ENCODE assay signal across 9 cellular contexts in the genomic region with DNA sequence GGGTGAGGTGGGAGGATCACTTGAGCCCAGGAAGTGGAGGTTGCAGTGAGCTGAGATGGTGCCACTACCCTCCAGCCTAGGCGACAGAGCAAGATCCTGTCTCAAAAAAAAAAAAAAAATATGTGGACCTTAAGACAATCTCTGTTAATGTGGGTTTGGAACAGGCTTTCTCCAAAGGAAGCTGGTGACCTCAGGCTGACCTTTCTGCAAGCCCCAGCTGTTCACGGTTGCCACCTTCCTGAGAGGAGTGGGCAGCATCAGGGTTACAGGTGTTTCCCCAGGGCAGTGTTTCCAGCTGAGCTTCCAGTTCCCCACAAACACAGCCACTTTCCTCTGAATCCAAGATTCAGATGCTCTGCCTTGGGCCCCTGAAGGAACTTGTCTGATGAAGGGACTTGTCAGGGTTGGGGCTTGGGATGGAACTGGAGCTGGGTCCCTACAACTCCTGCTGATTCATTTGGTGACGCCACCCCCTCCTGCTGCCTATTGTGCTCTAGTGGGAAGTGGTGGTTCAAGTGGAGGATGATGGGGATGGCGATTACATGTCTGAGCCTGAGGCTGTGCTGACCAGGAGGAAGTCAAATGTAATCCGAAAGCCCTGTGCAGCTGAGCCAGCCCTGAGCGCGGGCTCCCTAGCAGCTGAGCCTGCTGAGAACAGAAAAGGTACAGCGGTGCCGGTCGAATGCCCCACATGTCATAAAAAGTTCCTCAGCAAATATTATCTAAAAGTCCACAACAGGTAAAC. TPM values are rescaled to one million over a fixed set of nuclear protein-coding genes. Genes with fewer than 3 reads are reported as not detected.
A peak's percentile ranks its signal among the peaks of the same experiment; 100 is the strongest.
DNase-seq lines count a peak whose midpoint lies in the region; ATAC-seq and TF ChIP-seq lines count a peak whose summit lies in the region.
"Had no signal": no experiment of that assay in that cellular context is flagged by ENCODE, and none has a peak within 500 bp of the region (broad histone marks: within the 10 kb centered on the region; RNA-seq: fewer than 3 reads in every experiment).

No MANE protein-coding gene starts in this region.

- no peak overlapping the region for H2BK20ac ChIP-seq in H9 (ENCODE audit: low read depth, low read length, poor library complexity, severe bottlenecking)

- no CpG with 5 or more reads among the region's 10 CpGs for WGBS in H9 (ENCODE audit: extremely low coverage, insufficient read length, low lambda C conversion rate)
- WGBS in sigmoid colon, 2 donors, result 24 to 52% methylated on average over 10 of the region's 10 CpGs
- 71% methylated on average over 10 of the region's 10 CpGs for WGBS in suprapubic skin

- no peak overlapping the region for H4K8ac ChIP-seq in H9 (replicated peaks; ENCODE audit: insufficient read length, low read depth, low read length)

- H3K4me3 Mint-ChIP-seq in H9, result peak overlapping the region; percentile 57 to 92; a peak in 2 of 5 replicates
- no peak overlapping the region for H3K4me3 Mint-ChIP-seq in chondrocyte (ENCODE audit: unreplicated experiment)

- H3K4me2 ChIP-seq in H9 (ENCODE audit: insufficient read depth, insufficient read length, low read length), result no peak overlapping the region

- H3K23ac ChIP-seq in H9 (ENCODE audit: insufficient read length, low read depth, low read length), result no peak overlapping the region

- no peaks in the 10 kb centered on the region for H4K20me1 ChIP-seq in H9 (ENCODE audit: control insufficient read depth, insufficient read depth, insufficient read length)

- H3K36me3 Mint-ChIP-seq in H9 (ENCODE audit: insufficient read depth in 1 of 3, low read depth in 3 of 3) (peaks cover 0 to 14% (median 2%) of the 10 kb centered on the region in 3 experiments; a peak in 4 of 7 replicates), chondrocyte (ENCODE audit: low read depth) (no peaks in the 10 kb centered on the region)

- H3K14ac ChIP-seq in H9 (ENCODE audit: insufficient read depth, low read length), result no peak overlapping the region

- no peak overlapping the region for H2BK120ac ChIP-seq in H9 (ENCODE audit: low read depth, low read length, poor library complexity, severe bottlenecking)

- DNase-seq in H9 (no peak), NOMO-1 (lab: John Stamatoyannopoulos, UW; ENCODE audit: unreplicated experiment in 2 of 2) (peak; percentile 52 to 62), chondrocyte (ENCODE audit: low spot score) (no peak), sigmoid colon (no peak), mucosa of gallbladder (ENCODE audit: low spot score) (no peak), suprapubic skin (ENCODE audit: low spot score in 2 of 2) (no peak)
- DNase-seq: NCI-H345 had no signal

- no peak overlapping the region for H3K56ac ChIP-seq in H9 (ENCODE audit: insufficient read length, low read depth, low read length)

- H3K79me2 ChIP-seq in H9 (ENCODE audit: insufficient read depth, low read length), result no peaks in the 10 kb centered on the region

- H4K91ac ChIP-seq in H9 (ENCODE audit: insufficient read length, low read depth, low read length), result no peak overlapping the region

- H3K9me3 ChIP-seq in H9 (ENCODE audit: control insufficient read depth, low read depth, low read length) (no peaks in the 10 kb centered on the region), sigmoid colon (no peaks in the 10 kb centered on the region), suprapubic skin (no peaks in the 10 kb centered on the region)

- no peak for TF ChIP-seq POLR2A in sigmoid colon (IDR thresholded peaks at IDR 0.05)
- no peak for TF ChIP-seq POLR2A in suprapubic skin (IDR thresholded peaks at IDR 0.05)

- peaks cover 7% of the 10 kb centered on the region for H3K23me2 ChIP-seq in H9 (ENCODE audit: insufficient read length, low read depth, low read length, poor library complexity, severe bottlenecking)

- no peaks in the 10 kb centered on the region for H3K27me3 ChIP-seq in H9 (ENCODE audit: insufficient read depth, low read length)
- no peaks in the 10 kb centered on the region for H3K27me3 ChIP-seq in sigmoid colon
- no peaks in the 10 kb centered on the region for H3K27me3 ChIP-seq in suprapubic skin
- H3K27me3 ChIP-seq: cardiac muscle cell had no signal

- H4K5ac ChIP-seq in H9 (ENCODE audit: insufficient read length, low read depth, low read length), result no peak overlapping the region

- H3K4ac ChIP-seq in H9 (ENCODE audit: low read depth, low read length), result no peak overlapping the region

- peak overlapping the region in 1 of 3 experiments; percentile 34; a peak in 1 of 7 replicates for H3K27ac Mint-ChIP-seq in H9
- peak overlapping the region; percentile 51 for H3K27ac Mint-ChIP-seq in chondrocyte (ENCODE audit: unreplicated experiment)

- H3T11ph ChIP-seq in H9 (ENCODE audit: low read length), result no peak overlapping the region

- intact Hi-C loops in sigmoid colon (cut with DNase I), result loop anchor here (2.0 to 5.0 kb wide), 3 partner anchors 19 to 121 kb away; a partner anchor contains a TSS

- H3K9ac ChIP-seq in H9 (ENCODE audit: extremely low read depth, insufficient read length, low read length), result no peak overlapping the region

- no peak overlapping the region for H2AK5ac ChIP-seq in H9 (ENCODE audit: insufficient read length, low read length)

- H2BK12ac ChIP-seq in H9 (ENCODE audit: insufficient read length, low read depth, low read length), result no peak overlapping the region

- no peaks in the 10 kb centered on the region; a peak in 1 of 5 replicates for H3K9me3 Mint-ChIP-seq in H9
- H3K9me3 Mint-ChIP-seq in chondrocyte (ENCODE audit: low read depth), result no peaks in the 10 kb centered on the region

- H2BK5ac ChIP-seq in H9 (ENCODE audit: insufficient read length, low read length), result no peak overlapping the region

- H2AFZ ChIP-seq in H9 (ENCODE audit: low read length), result no peak overlapping the region

- H3K36me3 ChIP-seq in sigmoid colon (no peaks in the 10 kb centered on the region), suprapubic skin (no peaks in the 10 kb centered on the region)
- H3K36me3 ChIP-seq: cardiac muscle cell had no signal

- H2BK15ac ChIP-seq in H9 (ENCODE audit: low read depth, low read length), result no peak overlapping the region

- H3K4me1 ChIP-seq in H9 (ENCODE audit: insufficient read depth, low read length), result no peaks in the 10 kb centered on the region; the same call in 1 of the 2 replicates
- peaks cover 0 to 40% (median 36%) of the 10 kb centered on the region in 4 donors for H3K4me1 ChIP-seq in sigmoid colon
- H3K4me1 ChIP-seq in suprapubic skin, result peaks cover 53% of the 10 kb centered on the region

- TF ChIP-seq CTCF in H9 (conservative IDR thresholded peaks at IDR 0.05) (no peak), chondrocyte (IDR thresholded peaks at IDR 0.05) (no peak), sigmoid colon (IDR thresholded peaks at IDR 0.05) (no peak), suprapubic skin (IDR thresholded peaks at IDR 0.05) (no peak)

- H3K4me3 ChIP-seq in sigmoid colon (no peak overlapping the region), suprapubic skin (no peak overlapping the region)

- H3K27me3 Mint-ChIP-seq in H9 (ENCODE audit: low read depth), result no peaks in the 10 kb centered on the region
- no peaks in the 10 kb centered on the region for H3K27me3 Mint-ChIP-seq in chondrocyte (ENCODE audit: low read depth)

- H3K27ac ChIP-seq in H9 (ENCODE audit: insufficient read length, low read depth, low read length) (no peak overlapping the region), sigmoid colon (peak overlapping the region in 3 of 4 donors; percentile 20 to 97 (median 95)), suprapubic skin (no peak overlapping the region)

- no peak overlapping the region for H3K18ac ChIP-seq in H9 (ENCODE audit: insufficient read length, low read depth, low read length)

- H3K4me1 Mint-ChIP-seq in H9 (peaks cover 15 to 18% of the 10 kb centered on the region in 2 experiments), chondrocyte (ENCODE audit: low read depth) (peaks cover 32% of the 10 kb centered on the region)

- peaks cover 4% of the 10 kb centered on the region for H3K79me1 ChIP-seq in H9 (ENCODE audit: insufficient read depth, low read depth, low read length, poor library complexity, severe bottlenecking)

- no peak for TF ChIP-seq EP300 in sigmoid colon (IDR thresholded peaks at IDR 0.05)
- TF ChIP-seq EP300 in suprapubic skin (IDR thresholded peaks at IDR 0.05), result no peak

- no peak for ATAC-seq in HG03354 (IDR thresholded peaks at IDR 0.05; ENCODE audit: poor library complexity, severe bottlenecking, unreplicated experiment)

RNA-seq across cellular contexts. Expression of a gene that starts 1.9 kb away (rescaled TPM):
- total RNA-seq in H9 (2021) (30.3 and 33.2 TPM in 2 replicates), chondrocyte (19.9 to 27.4 TPM (median 23.7 TPM) in 3 replicates), sigmoid colon (10 to 100 TPM; 14.4 to 26.8 (median 16.3) TPM), mucosa of gallbladder (55.1 TPM), suprapubic skin (10 to 100 TPM; 17.8 to 26.7 (median 21.6) TPM)
- 10 to 100 TPM; 15.0 to 31.3 (median 23.4) TPM for polyA plus RNA-seq in sigmoid colon

RNA-seq across cellular contexts. Expression of a gene that starts 20.9 kb away (rescaled TPM):
- total RNA-seq in H9 (2021), result 31.9 and 32.7 TPM in 2 replicates
- 34.3 to 39.6 TPM (median 38.3 TPM) in 3 replicates for total RNA-seq in chondrocyte
- 10 to 100 TPM; 54.0 to 83.6 (median 73.2) TPM for total RNA-seq in sigmoid colon
- polyA plus RNA-seq in sigmoid colon, result 10 to 100 TPM in 1 of 3 donors, 1 to 10 TPM in 2; 4.8 to 12.0 (median 5.1) TPM
- total RNA-seq in mucosa of gallbladder, result 42.4 TPM
- 100 to 1,000 TPM; 105 to 125 (median 118) TPM for total RNA-seq in suprapubic skin

RNA-seq across cellular contexts. Expression of a gene that starts 26.6 kb away (rescaled TPM):
- total RNA-seq in H9 (2021), result not detected in 2 replicates
- not detected in 3 replicates for total RNA-seq in chondrocyte
- under 1 TPM in 1 of 4 donors, not detected in 3; 0.36 TPM for total RNA-seq in sigmoid colon
- polyA plus RNA-seq in sigmoid colon, result under 1 TPM in 1 of 3 donors, not detected in 2; 0.10 TPM
- total RNA-seq in mucosa of gallbladder, result 0.49 TPM
- total RNA-seq in suprapubic skin, result under 1 TPM in 2 of 4 donors, not detected in 2; 0.40 to 0.45 TPM
- total RNA-seq: cardiac muscle cell had no signal

RNA-seq across cellular contexts. Expression of a gene that starts 27.4 kb away (rescaled TPM):
- total RNA-seq in H9 (2021) (49.4 and 50.4 TPM in 2 replicates), chondrocyte (24.0 to 32.3 TPM (median 27.0 TPM) in 3 replicates), sigmoid colon (10 to 100 TPM; 17.3 to 29.6 (median 20.7) TPM), mucosa of gallbladder (24.2 TPM), suprapubic skin (10 to 100 TPM; 19.4 to 33.6 (median 27.5) TPM)
- 1 to 10 TPM; 1.2 to 9.1 (median 1.8) TPM for polyA plus RNA-seq in sigmoid colon

RNA-seq across cellular contexts. Expression of a gene that starts 31.8 kb away (rescaled TPM):
- 55.8 and 56.4 TPM in 2 replicates for total RNA-seq in H9 (2021)
- total RNA-seq in chondrocyte, result 22.2 to 25.6 TPM (median 23.9 TPM) in 3 replicates
- total RNA-seq in sigmoid colon, result 10 to 100 TPM; 12.5 to 19.4 (median 15.9) TPM
- polyA plus RNA-seq in sigmoid colon, result 1 to 10 TPM; 3.9 to 6.7 (median 4.2) TPM
- total RNA-seq in mucosa of gallbladder, result 15.1 TPM
- total RNA-seq in suprapubic skin, result 10 to 100 TPM; 12.6 to 21.7 (median 17.0) TPM

Comparison
In these comparisons a context has a peak if more than half of its experiments do, and no peak if none do; other contexts are left out.
1. DNase-seq: peak in NOMO-1 (2 of 2); none in H9 (single experiment), chondrocyte (single experiment), sigmoid colon (single experiment), mucosa of gallbladder (single experiment) and suprapubic skin (0 of 2).
2. H3K27ac ChIP-seq: peak in sigmoid colon (3 of 4); none in H9 (single experiment) and suprapubic skin (single experiment).